Comparison of ENCODE assay signal across 9 cellular contexts in genomic region chr14:24605435-24606190, GRCh38. TPM values are rescaled to one million over a fixed set of nuclear protein-coding genes. Genes with fewer than 3 reads are reported as not detected.
DNase-seq lines count a peak whose midpoint lies in the region; ATAC-seq and TF ChIP-seq lines count a peak whose summit lies in the region.
"Had no signal": no experiment of that assay in that cellular context is flagged by ENCODE, and none has a peak within 500 bp of the region (broad histone marks: within the 10 kb centered on the region; RNA-seq: fewer than 3 reads in every experiment).

No MANE protein-coding gene starts in this region.

- H3K36me3 ChIP-seq in DND-41 (ENCODE audit: insufficient read depth, low read length) (no peaks in the 10 kb centered on the region), lower lobe of right lung (no peaks in the 10 kb centered on the region)

- no peaks in the 10 kb centered on the region for H4K20me1 ChIP-seq in DND-41 (ENCODE audit: insufficient read depth, low read length)

- H3K9me3 Mint-ChIP-seq in stimulated activated memory B cell treated with anti-CD40 and anti-IgM and Interleukin-4, amounts not matched to agents 10 μg/mL and 1 μg/mL and 100 μg/mL, for 72 hours = no peaks in the 10 kb centered on the region

- H3K27me3 Mint-ChIP-seq in stimulated activated memory B cell treated with anti-CD40 and anti-IgM and Interleukin-4, amounts not matched to agents 10 μg/mL and 1 μg/mL and 100 μg/mL, for 72 hours = peaks cover 14% of the 10 kb centered on the region

- no peaks in the 10 kb centered on the region for H3K79me2 ChIP-seq in DND-41 (ENCODE audit: insufficient read depth, low read length)

- H3K4me2 ChIP-seq in DND-41 (ENCODE audit: insufficient read depth, low read length) = no peak overlapping the region

- in situ Hi-C loops in astrocyte of the cerebellum (cut with HindIII; ENCODE audit: low sequenced_read_pairs) = no loop called here

- no peak overlapping the region for H3K4me3 Mint-ChIP-seq in stimulated activated memory B cell treated with anti-CD40 and anti-IgM and Interleukin-4, amounts not matched to agents 10 μg/mL and 1 μg/mL and 100 μg/mL, for 72 hours

- peak; percentile 57 for DNase-seq in DND-41
- peak; percentile 11 for DNase-seq in T-helper 22 cell (ENCODE audit: low read depth)
- no peak for DNase-seq in astrocyte of the cerebellum (ENCODE audit: low read depth)
- DNase-seq in lower lobe of right lung = no peak
- DNase-seq in DMS153 treated with DMSO at 0.1 percent for 48 hours (lab: John Stamatoyannopoulos, UW; ENCODE audit: unreplicated experiment) = no peak

- TF ChIP-seq CTCF in DND-41 (IDR thresholded peaks at IDR 0.05; ENCODE audit: borderline replicate concordance, extremely low read depth, low read length, poor library complexity, severe bottlenecking) (peak; percentile 85), astrocyte of the cerebellum (IDR thresholded peaks at IDR 0.05; ENCODE audit: low read depth, low read length, missing control alignments) (peak; percentile 50), lower lobe of right lung (IDR thresholded peaks at IDR 0.05) (peak; percentile 79)

- intact Hi-C loops in lower lobe of right lung (cut with DNase I) = no loop called here

- no peak overlapping the region for H2AFZ ChIP-seq in DND-41 (ENCODE audit: low read depth, low read length)

- no peaks in the 10 kb centered on the region for H3K36me3 Mint-ChIP-seq in stimulated activated memory B cell treated with anti-CD40 and anti-IgM and Interleukin-4, amounts not matched to agents 10 μg/mL and 1 μg/mL and 100 μg/mL, for 72 hours

- H3K27ac ChIP-seq in DND-41 (ENCODE audit: low read length) = no peak overlapping the region
- H3K27ac ChIP-seq in lower lobe of right lung = peak overlapping the region; percentile 6

- H3K27ac Mint-ChIP-seq in stimulated activated memory B cell treated with anti-CD40 and anti-IgM and Interleukin-4, amounts not matched to agents 10 μg/mL and 1 μg/mL and 100 μg/mL, for 72 hours = peak overlapping the region; percentile 80

- peaks cover 44% of the 10 kb centered on the region for H3K4me1 Mint-ChIP-seq in stimulated activated memory B cell treated with anti-CD40 and anti-IgM and Interleukin-4, amounts not matched to agents 10 μg/mL and 1 μg/mL and 100 μg/mL, for 72 hours

- H3K4me3 ChIP-seq in DND-41 (ENCODE audit: low read depth in 1 of 2, low read length in 2 of 2) (no peak overlapping the region), astrocyte of the cerebellum (ENCODE audit: low read depth, low read length) (no peak overlapping the region), lower lobe of right lung (no peak overlapping the region)

- no peak overlapping the region for H3K9ac ChIP-seq in DND-41 (ENCODE audit: low read depth, low read length)

- H3K4me1 ChIP-seq in DND-41 (ENCODE audit: insufficient read depth, low read length) (no peaks in the 10 kb centered on the region), lower lobe of right lung (no peaks in the 10 kb centered on the region)

- no peaks in the 10 kb centered on the region for H3K9me3 ChIP-seq in DND-41 (ENCODE audit: insufficient read depth, low read length, severe bottlenecking)
- no peaks in the 10 kb centered on the region for H3K9me3 ChIP-seq in lower lobe of right lung

- ATAC-seq in DND-41 (ENCODE audit: insufficient read depth, low read depth) (peak; percentile 90), GM19463 (IDR thresholded peaks at IDR 0.05; ENCODE audit: unreplicated experiment) (peak; percentile 87), HG03521 (IDR thresholded peaks at IDR 0.05; ENCODE audit: unreplicated experiment) (peak; percentile 84), lower lobe of right lung (peak; percentile 75 to 81)
- ATAC-seq in stimulated activated memory B cell treated with anti-CD40 and anti-IgM and Interleukin-4, amounts not matched to agents 10 μg/mL and 1 μg/mL and 100 μg/mL, for 72 hours = peak; percentile 83

- H3K27me3 ChIP-seq in DND-41 (ENCODE audit: insufficient read depth, low read length, poor library complexity) (no peaks in the 10 kb centered on the region), lower lobe of right lung (ENCODE audit: low read depth) (no peaks in the 10 kb centered on the region)

RNA-seq across cellular contexts. Expression of gene GZMH, which starts 3.9 kb away (rescaled TPM):
- 7.5 TPM for total RNA-seq in lower lobe of right lung

RNA-seq across cellular contexts. Expression of gene GZMB, which starts 28.4 kb away (rescaled TPM):
- total RNA-seq in lower lobe of right lung = 7.6 TPM

RNA-seq across cellular contexts. Expression of gene CTSG, which starts 29.6 kb away (rescaled TPM):
- 12.2 TPM for total RNA-seq in lower lobe of right lung
- total RNA-seq: T-helper 1 cell treated with Interleukin-12 subunit alpha and Interleukin-12 subunit beta and Interleukin-4 antibody, amounts not matched to agents 30 ng/mL and 1 ng/mL, for 36 hours had no signal

Comparison
In these comparisons a context has a peak if more than half of its experiments do, and no peak if none do; other contexts are left out.
1. DNase-seq: peak in DND-41 (single experiment) and T-helper 22 cell (single experiment); none in astrocyte of the cerebellum (single experiment), lower lobe of right lung (single experiment) and DMS153 treated with DMSO at 0.1 percent for 48 hours (single experiment).
2. Peak in every context shown above with its lines, with median percentiles within 50 percentile points of each other: ATAC-seq and CTCF ChIP-seq.